Comparison of ENCODE assay signal across 1 cellular context in the genomic region with DNA sequence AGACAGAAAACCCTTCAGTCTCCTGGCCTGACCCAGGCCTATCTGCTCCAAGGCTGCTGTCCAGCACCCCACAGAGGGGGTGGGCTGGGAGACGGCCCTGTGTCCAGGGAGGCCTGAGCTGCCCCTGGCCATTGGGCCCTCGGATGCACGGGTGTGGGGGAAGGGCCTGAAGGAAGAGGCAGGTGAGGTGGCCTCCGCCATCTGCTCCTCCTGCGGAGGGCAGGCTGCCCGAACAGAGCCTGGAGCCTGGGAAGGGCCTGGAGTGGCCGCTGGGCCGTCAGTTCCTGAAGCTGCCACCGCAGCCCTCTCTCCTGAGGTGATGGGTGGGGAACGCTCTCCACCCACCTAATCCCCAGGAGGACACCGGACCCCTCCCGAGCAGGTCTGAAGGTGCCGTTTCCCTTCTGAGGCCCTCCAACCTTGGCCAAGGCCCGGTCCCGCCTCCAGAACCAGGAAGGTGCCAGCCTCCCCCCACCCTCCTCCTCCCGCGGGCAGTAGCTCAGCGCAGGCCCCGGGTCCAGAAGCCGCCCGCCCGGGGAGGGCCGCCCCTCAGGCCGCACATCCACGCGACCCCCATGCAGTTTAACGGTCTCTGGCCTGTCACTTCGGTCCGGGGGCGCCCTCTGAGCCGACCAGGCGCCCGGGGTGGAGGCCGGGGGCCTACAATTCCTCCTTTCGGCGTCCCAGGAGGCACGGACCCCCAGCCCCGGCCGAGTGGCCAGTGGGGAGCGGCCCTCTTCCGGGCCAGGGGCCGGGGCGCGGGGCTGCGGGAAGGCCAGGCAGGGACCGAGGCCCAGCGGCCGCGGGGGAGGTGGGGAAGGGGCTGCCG.
TF ChIP-seq lines count a peak whose summit lies in the region.

No MANE protein-coding gene starts in this region.

TF ChIP-seq in HEK293, 187 proteins besides CTCF, POLR2A, EP300 and RAD21 (continued from another document):
- TF ChIP-seq, protein P1, sequence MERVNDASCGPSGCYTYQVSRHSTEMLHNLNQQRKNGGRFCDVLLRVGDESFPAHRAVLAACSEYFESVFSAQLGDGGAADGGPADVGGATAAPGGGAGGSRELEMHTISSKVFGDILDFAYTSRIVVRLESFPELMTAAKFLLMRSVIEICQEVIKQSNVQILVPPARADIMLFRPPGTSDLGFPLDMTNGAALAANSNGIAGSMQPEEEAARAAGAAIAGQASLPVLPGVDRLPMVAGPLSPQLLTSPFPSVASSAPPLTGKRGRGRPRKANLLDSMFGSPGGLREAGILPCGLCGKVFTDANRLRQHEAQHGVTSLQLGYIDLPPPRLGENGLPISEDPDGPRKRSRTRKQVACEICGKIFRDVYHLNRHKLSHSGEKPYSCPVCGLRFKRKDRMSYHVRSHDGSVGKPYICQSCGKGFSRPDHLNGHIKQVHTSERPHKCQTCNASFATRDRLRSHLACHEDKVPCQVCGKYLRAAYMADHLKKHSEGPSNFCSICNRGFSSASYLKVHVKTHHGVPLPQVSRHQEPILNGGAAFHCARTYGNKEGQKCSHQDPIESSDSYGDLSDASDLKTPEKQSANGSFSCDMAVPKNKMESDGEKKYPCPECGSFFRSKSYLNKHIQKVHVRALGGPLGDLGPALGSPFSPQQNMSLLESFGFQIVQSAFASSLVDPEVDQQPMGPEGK (tag by site-specific recombination; IDR thresholded peaks at IDR 0.05): peak; percentile 43
- TF ChIP-seq ZNF843 (tag by site-specific recombination; IDR thresholded peaks at IDR 0.05): no peak
- TF ChIP-seq ZNF366 (tag by site-specific recombination; conservative IDR thresholded peaks at IDR 0.05): no peak
- TF ChIP-seq ZNF223 (tag by site-specific recombination; IDR thresholded peaks at IDR 0.05): no peak
- TF ChIP-seq ZBTB26 (tag by site-specific recombination; optimal IDR thresholded peaks at IDR 0.05): peak; percentile 22
- TF ChIP-seq MYNN (tag by site-specific recombination; IDR thresholded peaks at IDR 0.05; ENCODE audit: borderline replicate concordance): no peak
